Comparison of ENCODE assay signal across 32 cellular contexts in genomic region chr2:41313082-41313481, GRCh38.
"Had no signal": no experiment of that assay in that cellular context is flagged by ENCODE, and none has a peak within 500 bp of the region (broad histone marks: within the 10 kb centered on the region; RNA-seq: fewer than 3 reads in every experiment).

No MANE protein-coding gene starts in this region.

- H3K36me3 ChIP-seq: colonic mucosa, esophagus squamous epithelium, prostate gland, right atrium auricular region, suprapubic skin, thyroid gland, vagina had no signal

- H3K9me3 Mint-ChIP-seq: mesothelial cell of epicardium; stimulated activated naive CD8-positive, alpha-beta T cell treated with anti-CD3 and anti-CD28 coated beads, Interleukin-15, amount 100 ng/mL, for 72 hours had no signal

- H3K4me2 ChIP-seq: smooth muscle cell had no signal

- H3K4me1 Mint-ChIP-seq: immature natural killer cell; memory B cell; naive B cell; stimulated activated naive CD8-positive, alpha-beta T cell treated with anti-CD3 and anti-CD28 coated beads, Interleukin-15, amount 100 ng/mL, for 72 hours had no signal

- H3K27me3 Mint-ChIP-seq: dendritic cell treated with granulocyte-macrophage colony-stimulating factor and Interleukin-4, amounts not matched to agents 40 ng/mL and 50 ng/mL, for 4 days; natural killer cell treated with Interleukin-12 subunit alpha and Interleukin-12 subunit beta and Interleukin-15 and Interleukin-18, amount 100 ng/mL, for 72 hours; stimulated activated naive CD8-positive, alpha-beta T cell treated with anti-CD3 and anti-CD28 coated beads, Interleukin-15, amount 100 ng/mL, for 72 hours had no signal

- H3K4me3 ChIP-seq: colonic mucosa, esophagus squamous epithelium, lung, mucosa of descending colon, prostate gland, right atrium auricular region, smooth muscle cell, suprapubic skin, thyroid gland, vagina had no signal

- H3K27ac ChIP-seq: colonic mucosa, esophagus squamous epithelium, prostate gland, right atrium auricular region, suprapubic skin, thyroid gland, vagina had no signal

- H3K27me3 ChIP-seq: colonic mucosa, esophagus squamous epithelium, right atrium auricular region, suprapubic skin, thyroid gland, vagina had no signal

- H3K9me3 ChIP-seq: colonic mucosa, esophagus squamous epithelium, mucosa of descending colon, prostate gland, right atrium auricular region, suprapubic skin, thyroid gland, vagina had no signal

- H3K27ac Mint-ChIP-seq: dendritic cell treated with granulocyte-macrophage colony-stimulating factor and Interleukin-4, amounts not matched to agents 40 ng/mL and 50 ng/mL, for 4 days; immature natural killer cell; memory B cell; mesothelial cell of epicardium; naive B cell; natural killer cell treated with Interleukin-12 subunit alpha and Interleukin-12 subunit beta and Interleukin-15 and Interleukin-18, amount 100 ng/mL, for 72 hours; stimulated activated naive CD8-positive, alpha-beta T cell treated with anti-CD3 and anti-CD28 coated beads, Interleukin-15, amount 100 ng/mL, for 72 hours had no signal

- H3K4me3 Mint-ChIP-seq: dendritic cell treated with granulocyte-macrophage colony-stimulating factor and Interleukin-4, amounts not matched to agents 40 ng/mL and 50 ng/mL, for 4 days; immature natural killer cell; memory B cell; mesothelial cell of epicardium; naive B cell; natural killer cell treated with Interleukin-12 subunit alpha and Interleukin-12 subunit beta and Interleukin-15 and Interleukin-18, amount 100 ng/mL, for 72 hours; stimulated activated naive CD8-positive, alpha-beta T cell treated with anti-CD3 and anti-CD28 coated beads, Interleukin-15, amount 100 ng/mL, for 72 hours had no signal

- DNase-seq: colonic mucosa; effector memory CD4-positive, alpha-beta T cell; erythroblast; esophagus squamous epithelium; foreskin melanocyte; hypothalamus; immature natural killer cell; islet precursor cell; kidney glomerular epithelial cell; left colon; mucosa of descending colon; naive B cell; nucleus accumbens; stimulated activated CD4-positive, alpha-beta T cell treated with anti-CD3 and anti-CD28 coated beads, Interleukin-12 subunit alpha, Interleukin-12 subunit beta, amount 100 ng/mL, for 4 hours; stimulated activated CD4-positive, alpha-beta T cell treated with anti-CD3 and anti-CD28 coated beads, Interleukin-1b, Interleukin-23, amount 100 ng/mL, for 48 hours; stimulated activated CD4-positive, alpha-beta T cell treated with anti-CD3 and anti-CD28 coated beads, Interleukin-4, amount 100 ng/mL, for 1 hour; stimulated activated CD8-positive, alpha-beta memory T cell treated with anti-CD3 and anti-CD28 coated beads, Interleukin-4, amount 100 ng/mL, for 48 hours; stimulated activated naive CD4-positive, alpha-beta T cell; stimulated activated naive CD8-positive, alpha-beta T cell treated with anti-CD3 and anti-CD28 coated beads, Interleukin-15, amount 100 ng/mL, for 72 hours; thyroid gland; trophoblast cell had no signal

- H3K4me1 ChIP-seq: colonic mucosa, esophagus squamous epithelium, prostate gland, right atrium auricular region, suprapubic skin, thyroid gland, vagina had no signal

- ATAC-seq: left colon; mucosa of descending colon; natural killer cell treated with Interleukin-12 subunit alpha and Interleukin-12 subunit beta and Interleukin-15 and Interleukin-18, amount 100 ng/mL, for 72 hours; sciatic nerve; stimulated activated naive CD8-positive, alpha-beta T cell treated with anti-CD3 and anti-CD28 coated beads, Interleukin-15, amount 100 ng/mL, for 72 hours had no signal

- H3K36me3 Mint-ChIP-seq: immature natural killer cell, memory B cell, mesothelial cell of epicardium, naive B cell had no signal
